ENCODE assay signal across 18 cellular contexts in genomic region chr4:45638641-45639040, GRCh38.
A peak's percentile ranks its signal among the peaks of the same experiment; 100 is the strongest.
DNase-seq lines count a peak whose midpoint lies in the region; ATAC-seq and TF ChIP-seq lines count a peak whose summit lies in the region.
"Had no signal": no experiment of that assay in that cellular context is flagged by ENCODE, and none has a peak within 500 bp of the region (broad histone marks: within the 10 kb centered on the region; RNA-seq: fewer than 3 reads in every experiment).

No MANE protein-coding gene starts in this region.

- intact Hi-C loops in left colon (cut with DNase I, micrococcal nuclease), result no loop called here

- peak; percentile 71 for ATAC-seq in left colon
- ATAC-seq: HCT116 had no signal

- no peak for TF ChIP-seq CTCF in retinal pigment epithelial cell (conservative IDR thresholded peaks at IDR 0.05; ENCODE audit: low read depth, low read length)

- DNase-seq in D341Med (ENCODE audit: low spot score) (peak; percentile 29), NCI-H82 treated with DMSO at 0.1 percent for 48 hours (lab: John Stamatoyannopoulos, UW; ENCODE audit: unreplicated experiment) (peak; percentile 50), left colon (no peak), retinal pigment epithelial cell (ENCODE audit: low read depth) (peak; percentile 95), HUDEP-2 (lab: John Stamatoyannopoulos, UW; ENCODE audit: unreplicated experiment in 76 of 76) (no peak), NCI-H1092 treated with DMSO at 0.1 percent for 48 hours (lab: John Stamatoyannopoulos, UW) (no peak)
- DNase-seq in activated effector memory CD4-positive, alpha-beta T cell treated with Interleukin-2 at 50 U/mL for 16 hours, result no peak
- DNase-seq: ACHN; BE2C; C1 segment of cervical spinal cord; Caco-2; CD4-positive, alpha-beta T cell; DMS79 treated with DMSO at 0.1 percent for 48 hours; GF-D8; GOT3; H7; HFFc6 had no signal

- no peak overlapping the region for H3K4me3 ChIP-seq in retinal pigment epithelial cell (ENCODE audit: low read length)

Comparison
In these comparisons a context has a peak if more than half of its experiments do, and no peak if none do; other contexts are left out.
1. DNase-seq: peak in D341Med (single experiment), NCI-H82 treated with DMSO at 0.1 percent for 48 hours (single experiment) and retinal pigment epithelial cell (single experiment); none in left colon (0 of 2), activated effector memory CD4-positive, alpha-beta T cell treated with Interleukin-2 at 50 U/mL for 16 hours (single experiment), HUDEP-2 (0 of 76) and NCI-H1092 treated with DMSO at 0.1 percent for 48 hours (single experiment).